26 cellular contexts compared by ENCODE assay signal in the genomic region with DNA sequence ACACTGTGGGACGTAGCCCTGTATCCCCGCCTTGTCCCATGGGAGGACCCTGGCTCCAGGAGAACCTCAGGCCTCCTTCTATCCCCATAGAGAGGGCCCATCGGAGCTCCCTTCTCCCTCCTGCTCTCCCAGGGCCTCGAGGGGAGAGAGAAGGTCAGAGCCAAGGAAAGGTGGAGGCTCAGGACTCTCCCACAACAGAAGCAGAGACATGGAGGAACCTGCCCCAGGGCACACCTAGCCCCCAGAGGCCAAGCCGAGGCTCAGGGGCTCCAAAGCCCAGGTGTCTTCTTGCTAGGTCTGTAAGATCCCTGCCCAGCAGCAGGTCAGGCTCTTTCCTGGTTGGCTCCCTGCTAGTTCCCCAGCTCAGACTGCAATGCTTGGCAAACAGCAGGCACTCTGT. TPM values are rescaled to one million over a fixed set of nuclear protein-coding genes. Genes with fewer than 3 reads are reported as not detected.
"Had no signal": no experiment of that assay in that cellular context is flagged by ENCODE, and none has a peak within 500 bp of the region (broad histone marks: within the 10 kb centered on the region; RNA-seq: fewer than 3 reads in every experiment).

No MANE protein-coding gene starts in this region.

- H3K36me3 ChIP-seq: gastroesophageal sphincter, heart right ventricle, left ventricle myocardium inferior, lower lobe of right lung, neural progenitor cell, prostate gland, right atrium auricular region, sigmoid colon, suprapubic skin, thyroid gland had no signal

- H3K4me3 ChIP-seq: gastroesophageal sphincter, heart right ventricle, left ventricle myocardium inferior, lower lobe of right lung, neural progenitor cell, prostate gland, right atrium auricular region, sigmoid colon, suprapubic skin, thyroid gland had no signal

- DNase-seq: caudate nucleus; cerebellar nuclear complex; effector CD8-positive, alpha-beta T cell; endodermal cell; foreskin fibroblast; heart right ventricle; hippocampal formation; kidney glomerular epithelial cell; left colon; left ventricle myocardium inferior; lower lobe of right lung; sigmoid colon; stimulated activated naive B cell treated with anti-CD40 and anti-IgM and Interleukin-4, amounts not matched to agents 10 μg/mL and 1 μg/mL and 100 μg/mL, for 72 hours; thyroid gland; trophoblast cell had no signal

- H3K27ac ChIP-seq: epithelial cell of prostate, gastroesophageal sphincter, heart right ventricle, left ventricle myocardium inferior, lower lobe of right lung, neural progenitor cell, prostate gland, right atrium auricular region, sigmoid colon, suprapubic skin, thyroid gland had no signal

- H3K4me1 ChIP-seq: gastroesophageal sphincter, heart right ventricle, left ventricle myocardium inferior, neural progenitor cell, prostate gland, right atrium auricular region, sigmoid colon had no signal

- H3K27me3 ChIP-seq: right atrium auricular region, thyroid gland had no signal

- ATAC-seq: esophagus mucosa; gastroesophageal sphincter; heart right ventricle; left colon; lower lobe of right lung; stimulated activated naive B cell treated with anti-CD40 and anti-IgM and Interleukin-4, amounts not matched to agents 10 μg/mL and 1 μg/mL and 100 μg/mL, for 72 hours had no signal

- H3K9me3 ChIP-seq: gastroesophageal sphincter, heart right ventricle, left ventricle myocardium inferior, lower lobe of right lung, prostate gland, right atrium auricular region, sigmoid colon, suprapubic skin, thyroid gland had no signal

RNA-seq across cellular contexts. Expression of a gene that starts 41.3 kb away (rescaled TPM):
- total RNA-seq: gastroesophageal sphincter, heart right ventricle, left ventricle myocardium inferior, mononuclear cell, osteoblast, right atrium auricular region, sigmoid colon, skeletal muscle tissue, thyroid gland, urinary bladder had no signal
- polyA plus RNA-seq: heart right ventricle, urinary bladder had no signal
